8 cellular contexts compared by ENCODE assay signal in genomic region chr1:2193514-2194251, GRCh38. TPM values are rescaled to one million over a fixed set of nuclear protein-coding genes. Genes with fewer than 3 reads are reported as not detected.
A peak's percentile ranks its signal among the peaks of the same experiment; 100 is the strongest.
DNase-seq lines count a peak whose midpoint lies in the region; ATAC-seq and TF ChIP-seq lines count a peak whose summit lies in the region.

No MANE protein-coding gene starts in this region.

- no peaks in the 10 kb centered on the region for H3K9me2 ChIP-seq in MM.1S (replicated peaks; ENCODE audit: insufficient read depth, low read length)
- no peaks in the 10 kb centered on the region for H3K9me2 ChIP-seq in neural cell (ENCODE audit: insufficient read depth, low read length)

- no peaks in the 10 kb centered on the region for H3K36me3 Mint-ChIP-seq in CD4-positive, alpha-beta T cell (ENCODE audit: low read depth)

- no peak for TF ChIP-seq RAD21 in neural cell (conservative IDR thresholded peaks at IDR 0.05)

- H3K4me1 ChIP-seq in MM.1S (ENCODE audit: low read length) (no peaks in the 10 kb centered on the region; the same call in 1 of the 2 replicates), ectodermal cell (ENCODE audit: control insufficient read depth, insufficient read depth, low read length) (peaks cover 30% of the 10 kb centered on the region)

- no peak for DNase-seq in CD4-positive, alpha-beta T cell
- DNase-seq in MM.1S (no peak), NCI-H2196 treated with DMSO at 0.1 percent for 48 hours (lab: John Stamatoyannopoulos, UW; ENCODE audit: unreplicated experiment) (no peak)

- CTCF ChIA-PET in CD4-positive, alpha-beta T cell (lab: Charles Lee) = interaction anchor here (0.6 to 2.0 kb wide), 4 partner anchors 13 to 1343 kb away, joined by 3 to 6 read pairs (median 4); no protein-coding TSS in a partner anchor

- H4K20me1 ChIP-seq in MM.1S (ENCODE audit: insufficient read depth, low read length) (no peaks in the 10 kb centered on the region), neural cell (ENCODE audit: insufficient read depth) (no peaks in the 10 kb centered on the region)

- peak overlapping the region; percentile 65 for H3K4me3 Mint-ChIP-seq in CD4-positive, alpha-beta T cell

- 0 out of 2 replicates have a peak, but pooled peaks cover 3% of the 10 kb centered on the region for H3F3A ChIP-seq in MM.1S (ENCODE audit: insufficient read depth, low read length)
- no peaks in the 10 kb centered on the region for H3F3A ChIP-seq in neural cell (ENCODE audit: insufficient read depth, low read length, poor library complexity, severe bottlenecking)

- H3K79me2 ChIP-seq in MM.1S (ENCODE audit: low read length) (no peaks in the 10 kb centered on the region), neural cell (replicated peaks; ENCODE audit: insufficient read depth, low read length) (peaks cover 3% of the 10 kb centered on the region)

- peaks cover under 1% of the 10 kb centered on the region for H3K4me1 Mint-ChIP-seq in CD4-positive, alpha-beta T cell (ENCODE audit: low read depth)

- no peaks in the 10 kb centered on the region for H3K9me3 Mint-ChIP-seq in CD4-positive, alpha-beta T cell

- POLR2A ChIA-PET in CD4-positive, alpha-beta T cell (lab: Charles Lee) = interaction anchor here (0.6 to 2.1 kb wide), 3 partner anchors 61 to 354 kb away, joined by 3 to 10 read pairs (median 8); no protein-coding TSS in a partner anchor

- H2AFZ ChIP-seq in MM.1S (ENCODE audit: low read length) (no peak overlapping the region), neural cell (ENCODE audit: low read depth, low read length) (no peak overlapping the region)

- TF ChIP-seq CTCF in CD4-positive, alpha-beta T cell (IDR thresholded peaks at IDR 0.05) = no peak
- no peak for TF ChIP-seq CTCF in MM.1S (IDR thresholded peaks at IDR 0.05; ENCODE audit: low read length)
- no peak for TF ChIP-seq CTCF in neural cell (IDR thresholded peaks at IDR 0.05; ENCODE audit: poor library complexity, severe bottlenecking)

- H3K9ac ChIP-seq in MM.1S (ENCODE audit: low read length) (no peak overlapping the region), neural cell (ENCODE audit: low read length) (peak overlapping the region; percentile 82)

- no peaks in the 10 kb centered on the region for H3K27me3 ChIP-seq in CD4-positive, alpha-beta T cell (ENCODE audit: control insufficient read depth, insufficient read depth, low read length)
- H3K27me3 ChIP-seq in MM.1S (replicated peaks; ENCODE audit: insufficient read depth, low read length) (0 out of 2 replicates have a peak, but pooled peaks cover 4% of the 10 kb centered on the region), ectodermal cell (ENCODE audit: control insufficient read depth, insufficient read depth, low read length, poor library complexity, severe bottlenecking) (no peaks in the 10 kb centered on the region), neural cell (ENCODE audit: insufficient read depth, low read depth, low read length) (no peaks in the 10 kb centered on the region)

- H3K27ac ChIP-seq in CD4-positive, alpha-beta T cell (ENCODE audit: low read depth, low read length) = peak overlapping the region; percentile 56
- no peak overlapping the region for H3K27ac ChIP-seq in MM.1S (ENCODE audit: low read length)
- no peak overlapping the region for H3K27ac ChIP-seq in ectodermal cell (ENCODE audit: insufficient read depth, low read depth, low read length, poor library complexity, severe bottlenecking)
- peak overlapping the region; percentile 24 for H3K27ac ChIP-seq in neural cell (ENCODE audit: low read length)

- H3K4me2 ChIP-seq in MM.1S (ENCODE audit: low read depth, low read length) = peak overlapping the region; percentile 69; the same call in 1 of the 2 replicates
- H3K4me2 ChIP-seq in neural cell (ENCODE audit: low read length) = peak overlapping the region; percentile 48

- no peaks in the 10 kb centered on the region for H3K9me3 ChIP-seq in CD4-positive, alpha-beta T cell (ENCODE audit: control insufficient read depth, low read length)
- no peaks in the 10 kb centered on the region for H3K9me3 ChIP-seq in MM.1S (replicated peaks; ENCODE audit: insufficient read depth, low read length)
- H3K9me3 ChIP-seq in ectodermal cell (ENCODE audit: control insufficient read depth, low read length) = no peaks in the 10 kb centered on the region
- H3K9me3 ChIP-seq in neural cell (ENCODE audit: low read length) = no peaks in the 10 kb centered on the region

- peak overlapping the region; percentile 65 for H3K27ac Mint-ChIP-seq in CD4-positive, alpha-beta T cell

- peak overlapping the region; percentile 44; the same call in 1 of the 2 replicates for H3K4me3 ChIP-seq in MM.1S (ENCODE audit: low read length)
- H3K4me3 ChIP-seq in ectodermal cell (ENCODE audit: insufficient read depth, low read depth, low read length) = peak overlapping the region; percentile 53
- peak overlapping the region; percentile 63 for H3K4me3 ChIP-seq in neural cell (ENCODE audit: low read length)

- intact Hi-C loops in CD4-positive, alpha-beta T cell (cut with DNase I, micrococcal nuclease) = loop anchor here (2.0 to 10.0 kb wide), 4 partner anchors 59 to 651 kb away; partner anchors contain the start of genes MORN1 (in 1 of the 2) and RER1 (in 1 of the 2)

- WGBS in ectodermal cell, 2 experiments = 75 to 80% methylated on average over 41 of the region's 41 CpGs

- no peak for TF ChIP-seq EP300 in neural cell (conservative IDR thresholded peaks at IDR 0.05; ENCODE audit: poor library complexity, severe bottlenecking)

- no peaks in the 10 kb centered on the region for H3K27me3 Mint-ChIP-seq in CD4-positive, alpha-beta T cell

- H3K36me3 ChIP-seq in MM.1S (replicated peaks; ENCODE audit: insufficient read depth, low read length) (no peaks in the 10 kb centered on the region), ectodermal cell (ENCODE audit: control insufficient read depth, insufficient read depth, low read length) (no peaks in the 10 kb centered on the region), neural cell (ENCODE audit: insufficient read depth, low read length) (no peaks in the 10 kb centered on the region)

- no peak for ATAC-seq in CD4-positive, alpha-beta T cell (ENCODE audit: poor library complexity)
- ATAC-seq in GM18511 (IDR thresholded peaks at IDR 0.05; ENCODE audit: unreplicated experiment) (no peak), GM18520 (IDR thresholded peaks at IDR 0.05; ENCODE audit: unreplicated experiment) (no peak), HG03457 (IDR thresholded peaks at IDR 0.05; ENCODE audit: unreplicated experiment) (no peak)

TF ChIP-seq in neural cell, 6 proteins besides CTCF, POLR2A, EP300 and RAD21:
- no peak for TF ChIP-seq EZH2 (IDR thresholded peaks at IDR 0.05; ENCODE audit: borderline replicate concordance, insufficient read depth, low read length, poor library complexity, severe bottlenecking)
- TF ChIP-seq SMC3 (conservative IDR thresholded peaks at IDR 0.05; ENCODE audit: poor library complexity) = no peak
- TF ChIP-seq TAF1 (IDR thresholded peaks at IDR 0.05; ENCODE audit: low read depth) = no peak
- TF ChIP-seq POLR2AphosphoS5 (IDR thresholded peaks at IDR 0.05) = no peak

RNA-seq across cellular contexts. Expression of gene FAAP20, which starts 0.9 kb away (rescaled TPM):
- 10 to 100 TPM; 51.7 to 53.1 TPM for total RNA-seq in CD4-positive, alpha-beta T cell
- polyA plus RNA-seq in ectodermal cell (2013, experiment 1 of 4) = 98.8 TPM
- 98.2 TPM for polyA plus RNA-seq in ectodermal cell (2013, experiment 2 of 4)
- polyA plus RNA-seq in ectodermal cell (2013, experiment 3 of 4) = 98.2 TPM
- polyA plus RNA-seq in ectodermal cell (2013, experiment 4 of 4) = 102 TPM
- polyA plus RNA-seq in neural cell = 45.3 and 53.0 TPM in 2 replicates
- polyA minus RNA-seq in neural cell = 25.4 and 35.3 TPM in 2 replicates

RNA-seq across cellular contexts. Expression of gene SKI, which starts 34.4 kb away (rescaled TPM):
- 100 to 1,000 TPM; 286 to 324 TPM for total RNA-seq in CD4-positive, alpha-beta T cell
- polyA plus RNA-seq in ectodermal cell (2013, experiment 1 of 4) = 43.0 TPM
- 48.2 TPM for polyA plus RNA-seq in ectodermal cell (2013, experiment 2 of 4)
- 31.6 TPM for polyA plus RNA-seq in ectodermal cell (2013, experiment 3 of 4)
- 32.5 TPM for polyA plus RNA-seq in ectodermal cell (2013, experiment 4 of 4)
- 4.1 and 4.9 TPM in 2 replicates for polyA plus RNA-seq in neural cell
- polyA minus RNA-seq in neural cell = 23.9 and 25.1 TPM in 2 replicates

Comparison
In these comparisons a context has a peak if more than half of its experiments do, and no peak if none do; other contexts are left out.
1. H3K27ac ChIP-seq: peak in CD4-positive, alpha-beta T cell (single experiment) and neural cell (single experiment); none in MM.1S (single experiment) and ectodermal cell (single experiment).
2. Peak in every context shown above with its lines, with median percentiles within 50 percentile points of each other: H3K4me3 ChIP-seq.